18 cellular contexts compared by ENCODE assay signal in genomic region chr9:111411266-111411665, GRCh38.
DNase-seq lines count a peak whose midpoint lies in the region; ATAC-seq, FAIRE-seq and TF ChIP-seq lines count a peak whose summit lies in the region.
"Had no signal": no experiment of that assay in that cellular context is flagged by ENCODE, and none has a peak within 500 bp of the region (broad histone marks: within the 10 kb centered on the region; RNA-seq: fewer than 3 reads in every experiment).

No MANE protein-coding gene starts in this region.

- no peak overlapping the region for H3K4me2 ChIP-seq in keratinocyte (ENCODE audit: control insufficient read depth, extremely low read depth, insufficient read depth, low read depth, low read length)
- H3K4me2 ChIP-seq in GM23248 (ENCODE audit: unreplicated experiment), result no peak overlapping the region

- peaks cover 18% of the 10 kb centered on the region for H3K4me1 Mint-ChIP-seq in WTC11
- H3K4me1 Mint-ChIP-seq: CD14-positive monocyte had no signal

- H3K4me3 ChIP-seq in keratinocyte (ENCODE audit: control insufficient read depth in 2 of 3, extremely low read depth in 1 of 3, insufficient read depth in 2 of 3, low read depth in 1 of 3, low read length in 3 of 3) (no peak overlapping the region), GM23248 (no peak overlapping the region)

- H3K27ac Mint-ChIP-seq in WTC11, result peak overlapping the region; percentile 35
- H3K27ac Mint-ChIP-seq: CD8-positive, alpha-beta T cell; H9 had no signal

- H3K36me3 ChIP-seq in keratinocyte (ENCODE audit: control insufficient read depth in 2 of 2, extremely low read depth in 1 of 2, insufficient read depth in 2 of 2, low read length in 2 of 2) (peaks cover 12 to 37% of the 10 kb centered on the region in 2 experiments), GM23248 (ENCODE audit: low read depth) (peaks cover 86% of the 10 kb centered on the region)

- peak; percentile 70 for FAIRE-seq in keratinocyte (lab: Jason Lieb, UNC)
- FAIRE-seq: D721Med, G401.6 had no signal

- H3K27ac ChIP-seq in caudate nucleus (ENCODE audit: low read depth, low read length) (peak overlapping the region; percentile 93), keratinocyte (ENCODE audit: control insufficient read depth, insufficient read depth, low read length) (no peak overlapping the region), temporal lobe (ENCODE audit: low read depth, low read length) (peak overlapping the region; percentile 95), GM23248 (no peak overlapping the region)

- dilution Hi-C loops in keratinocyte (cut with MboI; ENCODE audit: extremely low pct_ligation_motif_present, low sequenced_read_pairs), result no loop called here

- 96 to 97% methylated on average over 6 of the region's 6 CpGs for WGBS in GM23248 (ENCODE audit: low coverage in 1 of 2, low lambda C conversion rate in 2 of 2, missing lambda C conversion rate in 2 of 2), 2 experiments

- H3K9me3 ChIP-seq in keratinocyte (ENCODE audit: control insufficient read depth, low read depth, low read length) (no peaks in the 10 kb centered on the region), GM23248 (ENCODE audit: low read depth) (no peaks in the 10 kb centered on the region)

- POLR2A ChIA-PET in WTC11 (lab: Charles Lee), result no interaction called here

- H3K4me1 ChIP-seq in keratinocyte (ENCODE audit: control insufficient read depth, extremely low read depth, insufficient read depth, low read length), result peaks cover 5% of the 10 kb centered on the region
- H3K4me1 ChIP-seq in GM23248 (ENCODE audit: insufficient read depth), result no peaks in the 10 kb centered on the region

- H4K20me1 ChIP-seq in keratinocyte (ENCODE audit: control insufficient read depth, extremely low read depth, insufficient read depth, low read length), result no peaks in the 10 kb centered on the region
- no peaks in the 10 kb centered on the region for H4K20me1 ChIP-seq in GM23248 (ENCODE audit: insufficient read depth)

- no peak for ATAC-seq in WTC11
- ATAC-seq: CD8-positive, alpha-beta T cell had no signal

- H3K36me3 Mint-ChIP-seq in WTC11, result peaks cover 82% of the 10 kb centered on the region

- H3K9ac ChIP-seq in keratinocyte (ENCODE audit: control insufficient read depth, extremely low read depth, insufficient read depth, low read length) (no peak overlapping the region), GM23248 (no peak overlapping the region)

- H2AFZ ChIP-seq in keratinocyte (ENCODE audit: control insufficient read depth, low read length) (no peak overlapping the region), GM23248 (no peak overlapping the region)

- no peaks in the 10 kb centered on the region for H3K9me3 Mint-ChIP-seq in WTC11

- H3K27me3 ChIP-seq in keratinocyte (ENCODE audit: control insufficient read depth, extremely low read depth, insufficient read depth, low read length), result no peaks in the 10 kb centered on the region
- no peaks in the 10 kb centered on the region for H3K27me3 ChIP-seq in GM23248 (replicated peaks; ENCODE audit: insufficient read depth)

- H3K4me3 Mint-ChIP-seq in WTC11, result no peak overlapping the region
- H3K4me3 Mint-ChIP-seq: CD14-positive monocyte; CD8-positive, alpha-beta T cell; H9 had no signal

- H3K9me2 ChIP-seq in GM23248 (ENCODE audit: insufficient read depth), result no peaks in the 10 kb centered on the region

- TF ChIP-seq CTCF in WTC11 (IDR thresholded peaks at IDR 0.05) (no peak), keratinocyte (optimal IDR thresholded peaks at IDR 0.05 in 1 of 3, IDR thresholded peaks at IDR 0.05 in 1 of 3, conservative IDR thresholded peaks at IDR 0.05 in 1 of 3; ENCODE audit: extremely low read depth in 1 of 3, insufficient read depth in 2 of 3, low read length in 3 of 3) (no peak)

- no peaks in the 10 kb centered on the region for H3F3A ChIP-seq in GM23248 (ENCODE audit: insufficient read depth)

- no peaks in the 10 kb centered on the region for H3K9me1 ChIP-seq in keratinocyte (ENCODE audit: control insufficient read depth, extremely low read depth, insufficient read depth, low read length)

- CTCF ChIA-PET in WTC11 (lab: Charles Lee), result no interaction called here

- in situ Hi-C loops in GM23248 (cut with MboI), result no loop called here

- H3K79me2 ChIP-seq in keratinocyte (ENCODE audit: control insufficient read depth, insufficient read depth, low read length), result no peaks in the 10 kb centered on the region
- H3K79me2 ChIP-seq in GM23248 (ENCODE audit: insufficient read depth), result peaks cover 4% of the 10 kb centered on the region

- DNase-seq in WTC11 (ENCODE audit: low spot score), result no peak
- DNase-seq in caudate nucleus (lab: John Stamatoyannopoulos, UW), result peak in 9 of 61 donors; percentile 10 to 63 (median 21)
- DNase-seq in keratinocyte (ENCODE audit: low read depth, low spot score), result no peak
- DNase-seq in islet precursor cell, result no peak
- no peak for DNase-seq in GM23248
- no peak for DNase-seq in mucosa of gallbladder (ENCODE audit: low spot score)
- DNase-seq: CD8-positive, alpha-beta T cell; COR-L47; DMS153; DMS79 treated with DMSO at 0.1 percent for 48 hours; EL; GOT3; H9; IMR-90 had no signal

- H3K27me3 Mint-ChIP-seq in WTC11 (ENCODE audit: low read depth), result no peaks in the 10 kb centered on the region

TF ChIP-seq in WTC11, 78 proteins besides CTCF, POLR2A, EP300 and RAD21 (continues in another document):
- TF ChIP-seq FOXP4 (CRISPR knock-in tag; IDR thresholded peaks at IDR 0.05) (no peak), ZNF671 (CRISPR knock-in tag; IDR thresholded peaks at IDR 0.05) (no peak), ZSCAN18 (CRISPR knock-in tag; IDR thresholded peaks at IDR 0.05) (no peak), RELA (CRISPR knock-in tag; IDR thresholded peaks at IDR 0.05; ENCODE audit: borderline replicate concordance) (no peak), JUN (CRISPR knock-in tag; IDR thresholded peaks at IDR 0.05) (no peak), ZBTB21 (CRISPR knock-in tag; IDR thresholded peaks at IDR 0.05; ENCODE audit: borderline replicate concordance) (no peak), ZNF532 (CRISPR knock-in tag; IDR thresholded peaks at IDR 0.05; ENCODE audit: borderline replicate concordance) (no peak), TCF7 (CRISPR knock-in tag; IDR thresholded peaks at IDR 0.05; ENCODE audit: low read depth) (no peak)

Comparison
In these comparisons a context has a peak if more than half of its experiments do, and no peak if none do; other contexts are left out.
1. H3K27ac ChIP-seq: peak in caudate nucleus (single experiment) and temporal lobe (single experiment); none in keratinocyte (single experiment) and GM23248 (single experiment).